13 cellular contexts compared by ENCODE assay signal in the genomic region with DNA sequence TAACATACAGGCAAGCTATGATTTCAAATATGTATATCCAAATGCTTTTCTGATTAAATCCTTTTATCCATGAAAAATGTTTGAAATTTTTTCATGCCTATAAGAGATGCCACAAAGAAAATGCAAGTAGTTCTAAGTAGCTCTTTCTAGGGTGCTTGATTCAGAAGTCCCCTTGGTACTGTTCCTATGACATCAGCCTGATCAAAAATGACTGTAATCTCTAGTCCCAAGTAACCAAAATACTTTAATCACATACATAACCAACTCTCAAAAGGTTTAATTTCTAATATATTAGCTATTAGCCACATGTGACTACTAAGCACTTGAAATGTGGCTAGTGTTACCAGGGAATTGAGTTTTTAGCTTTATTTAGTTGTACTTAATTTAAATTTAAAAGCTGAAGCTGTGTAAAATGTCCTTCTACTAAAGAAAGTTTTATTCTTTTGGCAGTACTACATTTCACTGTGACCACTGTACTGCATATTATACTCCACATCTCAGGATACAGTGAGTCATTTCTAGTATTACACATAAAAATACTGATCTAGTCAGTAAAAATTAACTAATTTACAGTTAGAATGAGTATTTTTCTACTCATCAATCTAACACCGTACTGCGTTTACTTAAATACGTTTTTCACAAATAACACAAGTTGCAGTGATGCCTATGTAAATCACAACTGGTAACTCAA. TPM values are rescaled to one million over a fixed set of nuclear protein-coding genes. Genes with fewer than 3 reads are reported as not detected.
DNase-seq lines count a peak whose midpoint lies in the region; ATAC-seq and TF ChIP-seq lines count a peak whose summit lies in the region.
"Had no signal": no experiment of that assay in that cellular context is flagged by ENCODE, and none has a peak within 500 bp of the region (broad histone marks: within the 10 kb centered on the region; RNA-seq: fewer than 3 reads in every experiment).

No MANE protein-coding gene starts in this region.

- H3K4me1 ChIP-seq in colonic mucosa, result no peaks in the 10 kb centered on the region
- peaks cover 0 to 38% (median 0%) of the 10 kb centered on the region in 4 donors for H3K4me1 ChIP-seq in tibial nerve
- H3K4me1 ChIP-seq: BE2C had no signal

- H3K27ac ChIP-seq in colonic mucosa (no peak overlapping the region), tibial nerve (no peak overlapping the region)
- H3K27ac ChIP-seq: cardiac muscle cell, esophagus squamous epithelium had no signal

- TF ChIP-seq CTCF in AG10803 (conservative IDR thresholded peaks at IDR 0.05; ENCODE audit: low read length), result no peak
- no peak for TF ChIP-seq CTCF in colonic mucosa (IDR thresholded peaks at IDR 0.05)
- TF ChIP-seq CTCF in tibial nerve (IDR thresholded peaks at IDR 0.05), result no peak

- H3K4me3 ChIP-seq in AG10803 (ENCODE audit: low read length) (no peak overlapping the region), colonic mucosa (no peak overlapping the region), tibial nerve (no peak overlapping the region)
- H3K4me3 ChIP-seq: cardiac muscle cell, esophagus squamous epithelium had no signal

- H3K9me3 Mint-ChIP-seq in activated T-helper 17 cell treated with anti-CD3 and anti-CD28 coated beads, Interleukin-2, amount 50 U/mL, for 72 hours, result no peaks in the 10 kb centered on the region
- H3K9me3 Mint-ChIP-seq: T-helper 1 cell treated with Interleukin-12 subunit alpha and Interleukin-12 subunit beta and Interleukin-4 antibody, amounts not matched to agents 30 μg/mL and 1 μg/mL, for 36 hours had no signal

- peaks cover 6% of the 10 kb centered on the region for H3K36me3 Mint-ChIP-seq in activated T-helper 17 cell treated with anti-CD3 and anti-CD28 coated beads, Interleukin-2, amount 50 U/mL, for 72 hours (ENCODE audit: low read depth)

- H3K27ac Mint-ChIP-seq in activated T-helper 17 cell treated with anti-CD3 and anti-CD28 coated beads, Interleukin-2, amount 50 U/mL, for 72 hours, result peak overlapping the region; percentile 10
- H3K27ac Mint-ChIP-seq: T-helper 1 cell treated with Interleukin-12 subunit alpha and Interleukin-12 subunit beta and Interleukin-4 antibody, amounts not matched to agents 30 μg/mL and 1 μg/mL, for 36 hours had no signal

- H3K4me1 Mint-ChIP-seq in activated T-helper 17 cell treated with anti-CD3 and anti-CD28 coated beads, Interleukin-2, amount 50 U/mL, for 72 hours, result no peaks in the 10 kb centered on the region

- no peak overlapping the region for H3K9ac ChIP-seq in colonic mucosa (ENCODE audit: low read depth in 2 of 2, low read length in 2 of 2)

- peak; percentile 16 for DNase-seq in AG10803 (ENCODE audit: low read depth)
- DNase-seq in colonic mucosa, result no peak
- no peak for DNase-seq in tibial nerve (ENCODE audit: low spot score in 2 of 2)
- DNase-seq in Right ventricle myocardium superior, result no peak
- no peak for DNase-seq in ureter (ENCODE audit: low spot score)
- DNase-seq: BE2C, esophagus squamous epithelium, kidney had no signal

- intact Hi-C loops in colonic mucosa (cut with DNase I) (loop anchor here (2.0 to 5.0 kb wide), 2 partner anchors 139 to 235 kb away; no protein-coding TSS in a partner anchor), Right ventricle myocardium superior (cut with DNase I) (loop anchor here (5.0 kb wide), 2 partner anchors 135 to 235 kb away; no protein-coding TSS in a partner anchor)

- H3K9me3 ChIP-seq in colonic mucosa (no peaks in the 10 kb centered on the region), tibial nerve (no peaks in the 10 kb centered on the region)
- H3K9me3 ChIP-seq: BE2C, esophagus squamous epithelium had no signal

- H3K27me3 ChIP-seq in colonic mucosa (no peaks in the 10 kb centered on the region), tibial nerve (no peaks in the 10 kb centered on the region)
- H3K27me3 ChIP-seq: BE2C, cardiac muscle cell, esophagus squamous epithelium had no signal

- TF ChIP-seq EP300 in tibial nerve (IDR thresholded peaks at IDR 0.05), result no peak

- ATAC-seq in GM18909 (IDR thresholded peaks at IDR 0.05; ENCODE audit: poor library complexity, unreplicated experiment) (peak; percentile 46), HG03139 (IDR thresholded peaks at IDR 0.05; ENCODE audit: unreplicated experiment) (peak; percentile 40), Right ventricle myocardium superior (ENCODE audit: poor library complexity) (no peak)
- peak; percentile 78 for ATAC-seq in activated T-helper 17 cell treated with anti-CD3 and anti-CD28 coated beads, Interleukin-2, amount 50 U/mL, for 72 hours (replicated peaks)

- H3K36me3 ChIP-seq in colonic mucosa, result no peaks in the 10 kb centered on the region
- peaks cover 0 to 3% (median 0%) of the 10 kb centered on the region in 3 donors for H3K36me3 ChIP-seq in tibial nerve
- H3K36me3 ChIP-seq: BE2C, cardiac muscle cell, esophagus squamous epithelium had no signal

- WGBS in tibial nerve, 2 donors, result 88 to 94% methylated on average over 3 of the region's 3 CpGs

- no peak overlapping the region for H3K4me3 Mint-ChIP-seq in activated T-helper 17 cell treated with anti-CD3 and anti-CD28 coated beads, Interleukin-2, amount 50 U/mL, for 72 hours
- H3K4me3 Mint-ChIP-seq: T-helper 1 cell treated with Interleukin-12 subunit alpha and Interleukin-12 subunit beta and Interleukin-4 antibody, amounts not matched to agents 30 μg/mL and 1 μg/mL, for 36 hours had no signal

- TF ChIP-seq POLR2A in tibial nerve (IDR thresholded peaks at IDR 0.05), result no peak

- H3K27me3 Mint-ChIP-seq in activated T-helper 17 cell treated with anti-CD3 and anti-CD28 coated beads, Interleukin-2, amount 50 U/mL, for 72 hours, result no peaks in the 10 kb centered on the region

RNA-seq across cellular contexts. Expression of a gene that starts 33.9 kb away (rescaled TPM):
- 10 to 100 TPM; 37.4 to 39.6 TPM for total RNA-seq in activated T-helper 17 cell treated with anti-CD3 and anti-CD28 coated beads, Interleukin-2, amount 50 U/mL, for 72 hours
- total RNA-seq in colonic mucosa, result 10 to 100 TPM; 29.3 to 29.5 TPM
- total RNA-seq in tibial nerve, result 10 to 100 TPM; 40.8 to 85.7 (median 62.1) TPM
- 49.6 TPM for total RNA-seq in Right ventricle myocardium superior
- total RNA-seq in ureter, result 70.3 TPM
